In genomic region chr16:58236231-58236690, GRCh38 we compare ENCODE assay signal across 9 cellular contexts. TPM values are rescaled to one million over a fixed set of nuclear protein-coding genes. Genes with fewer than 3 reads are reported as not detected.
A peak's percentile ranks its signal among the peaks of the same experiment; 100 is the strongest.
DNase-seq lines count a peak whose midpoint lies in the region; ATAC-seq and TF ChIP-seq lines count a peak whose summit lies in the region.
"Had no signal": no experiment of that assay in that cellular context is flagged by ENCODE, and none has a peak within 500 bp of the region (broad histone marks: within the 10 kb centered on the region; RNA-seq: fewer than 3 reads in every experiment).

No MANE protein-coding gene starts in this region.

- H3K27me3 ChIP-seq in HUES48 (ENCODE audit: control insufficient read depth, insufficient read depth, low read length) (no peaks in the 10 kb centered on the region), PC-9 (ENCODE audit: insufficient read depth, low read depth) (no peaks in the 10 kb centered on the region), stomach (peaks cover 0 to 10% (median 5%) of the 10 kb centered on the region in 3 donors)

- TF ChIP-seq POLR2A in stomach (IDR thresholded peaks at IDR 0.05) = no peak

- no peaks in the 10 kb centered on the region for H3K9me3 ChIP-seq in HUES48 (ENCODE audit: control insufficient read depth, insufficient read depth, low read length)
- H3K9me3 ChIP-seq in PC-9 (ENCODE audit: insufficient read depth, low read depth) = no peaks in the 10 kb centered on the region
- no peaks in the 10 kb centered on the region for H3K9me3 ChIP-seq in stomach
- H3K9me3 ChIP-seq: neutrophil had no signal

- H3K27ac Mint-ChIP-seq in activated T-helper 1 cell treated with anti-CD3 and anti-CD28 coated beads, Interleukin-12 subunit alpha, Interleukin-12 subunit beta, Interleukin-2, Interleukin-4 antibody, amounts not matched to agents 30 ng/mL and 10 ng/mL and 1 ng/mL, durations not matched to agents 14 hours and 24 hours and 36 hours = no peak overlapping the region
- no peak overlapping the region for H3K27ac Mint-ChIP-seq in nephron progenitor cell

- intact Hi-C loops in PC-9 (cut with micrococcal nuclease; ENCODE audit: unreplicated experiment) (no loop called here), stomach (cut with DNase I; ENCODE audit: low total_unique reads) (no loop called here)
- intact Hi-C loops in activated T-helper 1 cell treated with anti-CD3 and anti-CD28 coated beads, Interleukin-12 subunit alpha, Interleukin-12 subunit beta, Interleukin-2, Interleukin-4 antibody, amounts not matched to agents 30 ng/mL and 10 ng/mL and 1 ng/mL, durations not matched to agents 14 hours and 24 hours and 36 hours (cut with micrococcal nuclease) = loop anchor here (1.0 to 2.0 kb wide), 4 partner anchors 13 to 395 kb away; partner anchors contain the start of gene CSNK2A2

- peaks cover 13% of the 10 kb centered on the region for H3K4me1 Mint-ChIP-seq in activated T-helper 1 cell treated with anti-CD3 and anti-CD28 coated beads, Interleukin-12 subunit alpha, Interleukin-12 subunit beta, Interleukin-2, Interleukin-4 antibody, amounts not matched to agents 30 ng/mL and 10 ng/mL and 1 ng/mL, durations not matched to agents 14 hours and 24 hours and 36 hours (ENCODE audit: low read depth)
- peaks cover 14% of the 10 kb centered on the region for H3K4me1 Mint-ChIP-seq in nephron progenitor cell

- no TSS peak for BruUV-seq in PC-9 (replicated peaks; lab: Mats Ljungman, UMichigan)

- H3K27ac ChIP-seq in HUES48 (ENCODE audit: low read depth, low read length) (no peak overlapping the region), PC-9 (no peak overlapping the region), stomach (no peak overlapping the region)
- H3K27ac ChIP-seq: neutrophil had no signal

- CTCF ChIA-PET in PC-9 (lab: Charles Lee) = no interaction called here

- peak overlapping the region; percentile 74 for H3K4me2 ChIP-seq in PC-9

- H3K9ac ChIP-seq in HUES48 (ENCODE audit: low read depth, low read length) = peak overlapping the region; percentile 47

- peak overlapping the region; percentile 82 for H2AFZ ChIP-seq in PC-9

- peak; percentile 91 for DNase-seq in DMS 273 (lab: John Stamatoyannopoulos, UW; ENCODE audit: unreplicated experiment)
- peak in 1 of 2 experiments; percentile 56 for DNase-seq in PC-9
- peak; percentile 52 for DNase-seq in activated T-helper 1 cell treated with anti-CD3 and anti-CD28 coated beads, Interleukin-12 subunit alpha, Interleukin-12 subunit beta, Interleukin-2, Interleukin-4 antibody, amounts not matched to agents 30 ng/mL and 10 ng/mL and 1 ng/mL, durations not matched to agents 14 hours and 24 hours and 36 hours (ENCODE audit: low spot score)
- peak; percentile 26 for DNase-seq in fibroblast of the conjunctiva (ENCODE audit: low read depth)
- peak; percentile 82 for DNase-seq in nephron progenitor cell
- DNase-seq in stomach = peak; percentile 71

- no peaks in the 10 kb centered on the region for H3K36me3 Mint-ChIP-seq in activated T-helper 1 cell treated with anti-CD3 and anti-CD28 coated beads, Interleukin-12 subunit alpha, Interleukin-12 subunit beta, Interleukin-2, Interleukin-4 antibody, amounts not matched to agents 30 ng/mL and 10 ng/mL and 1 ng/mL, durations not matched to agents 14 hours and 24 hours and 36 hours (ENCODE audit: low read depth)
- H3K36me3 Mint-ChIP-seq in nephron progenitor cell (ENCODE audit: low read depth) = no peaks in the 10 kb centered on the region

- no peaks in the 10 kb centered on the region for H3F3A ChIP-seq in PC-9 (ENCODE audit: insufficient read depth, low read depth)

- no peaks in the 10 kb centered on the region for H3K79me2 ChIP-seq in PC-9 (ENCODE audit: low read depth)

- TF ChIP-seq CTCF in PC-9 (conservative IDR thresholded peaks at IDR 0.05) (no peak), nephron progenitor cell (IDR thresholded peaks at IDR 0.05) (no peak), stomach (IDR thresholded peaks at IDR 0.05) (no peak)

- H3K27me3 Mint-ChIP-seq in activated T-helper 1 cell treated with anti-CD3 and anti-CD28 coated beads, Interleukin-12 subunit alpha, Interleukin-12 subunit beta, Interleukin-2, Interleukin-4 antibody, amounts not matched to agents 30 ng/mL and 10 ng/mL and 1 ng/mL, durations not matched to agents 14 hours and 24 hours and 36 hours (ENCODE audit: insufficient read depth) = peaks cover 31% of the 10 kb centered on the region
- H3K27me3 Mint-ChIP-seq in nephron progenitor cell (ENCODE audit: low read depth, poor library complexity) = peaks cover 45% of the 10 kb centered on the region

- H3K4me3 ChIP-seq in HUES48 (ENCODE audit: low read depth, low read length) = peak overlapping the region; percentile 81
- H3K4me3 ChIP-seq in PC-9 = peak overlapping the region; percentile 61
- peak overlapping the region; percentile 38 to 49 (median 44) for H3K4me3 ChIP-seq in stomach

- no peaks in the 10 kb centered on the region for H4K20me1 ChIP-seq in PC-9 (ENCODE audit: insufficient read depth)

- 0 to 2% (median 1%) methylated on average over 13 of the region's 13 CpGs for WGBS in stomach, 5 donors

- H3K36me3 ChIP-seq in HUES48 (ENCODE audit: control insufficient read depth, insufficient read depth, low read length) = no peaks in the 10 kb centered on the region
- no peaks in the 10 kb centered on the region for H3K36me3 ChIP-seq in PC-9 (ENCODE audit: low read depth)
- H3K36me3 ChIP-seq in stomach = no peaks in the 10 kb centered on the region
- H3K36me3 ChIP-seq: neutrophil had no signal

- no peaks in the 10 kb centered on the region for H3K9me3 Mint-ChIP-seq in activated T-helper 1 cell treated with anti-CD3 and anti-CD28 coated beads, Interleukin-12 subunit alpha, Interleukin-12 subunit beta, Interleukin-2, Interleukin-4 antibody, amounts not matched to agents 30 ng/mL and 10 ng/mL and 1 ng/mL, durations not matched to agents 14 hours and 24 hours and 36 hours
- peaks cover 4% of the 10 kb centered on the region for H3K9me3 Mint-ChIP-seq in nephron progenitor cell

- peak; percentile 95 for ATAC-seq in GM21367 (IDR thresholded peaks at IDR 0.05; ENCODE audit: unreplicated experiment)

- POLR2A ChIA-PET in PC-9 (lab: Charles Lee; ENCODE audit: unreplicated experiment) = no interaction called here

- no peak for TF ChIP-seq EP300 in stomach (IDR thresholded peaks at IDR 0.05)

- H3K9me2 ChIP-seq in PC-9 (ENCODE audit: insufficient read depth) = no peaks in the 10 kb centered on the region

- H3K4me1 ChIP-seq in HUES48 (ENCODE audit: control insufficient read depth, insufficient read depth, low read length) = peaks cover 13% of the 10 kb centered on the region
- 0 out of 2 replicates have a peak, but pooled peaks cover 4% of the 10 kb centered on the region for H3K4me1 ChIP-seq in PC-9 (replicated peaks; ENCODE audit: insufficient read depth)
- H3K4me1 ChIP-seq in stomach = peaks cover 0 to 10% (median 8%) of the 10 kb centered on the region in 4 donors

- H3K4me3 Mint-ChIP-seq in activated T-helper 1 cell treated with anti-CD3 and anti-CD28 coated beads, Interleukin-12 subunit alpha, Interleukin-12 subunit beta, Interleukin-2, Interleukin-4 antibody, amounts not matched to agents 30 ng/mL and 10 ng/mL and 1 ng/mL, durations not matched to agents 14 hours and 24 hours and 36 hours = peak overlapping the region; percentile 81
- H3K4me3 Mint-ChIP-seq in nephron progenitor cell = peak overlapping the region; percentile 90

RNA-seq across cellular contexts. Expression of gene CSNK2A2, which starts 38.4 kb away (rescaled TPM):
- 100 and 104 TPM in 2 replicates for total RNA-seq in PC-9 (2021)
- total RNA-seq in activated T-helper 1 cell treated with anti-CD3 and anti-CD28 coated beads, Interleukin-12 subunit alpha, Interleukin-12 subunit beta, Interleukin-2, Interleukin-4 antibody, amounts not matched to agents 30 ng/mL and 10 ng/mL and 1 ng/mL, durations not matched to agents 14 hours and 24 hours and 36 hours = 93.1 and 99.6 TPM in 2 replicates
- total RNA-seq in stomach = 10 to 100 TPM; 13.4 to 83.0 (median 48.3) TPM
- 10 to 100 TPM; 22.8 to 47.2 (median 30.7) TPM for polyA plus RNA-seq in stomach

RNA-seq across cellular contexts. Expression of gene PRSS54, which starts 58.6 kb away (rescaled TPM):
- not detected in 2 replicates for total RNA-seq in PC-9 (2021)
- total RNA-seq in activated T-helper 1 cell treated with anti-CD3 and anti-CD28 coated beads, Interleukin-12 subunit alpha, Interleukin-12 subunit beta, Interleukin-2, Interleukin-4 antibody, amounts not matched to agents 30 ng/mL and 10 ng/mL and 1 ng/mL, durations not matched to agents 14 hours and 24 hours and 36 hours = not detected in 2 replicates
- total RNA-seq in stomach = not detected
- polyA plus RNA-seq in stomach = not detected
